21 cellular contexts compared by ENCODE assay signal in genomic region chr5:178740181-178740557, GRCh38.
"Had no signal": no experiment of that assay in that cellular context is flagged by ENCODE, and none has a peak within 500 bp of the region (broad histone marks: within the 10 kb centered on the region; RNA-seq: fewer than 3 reads in every experiment).

No MANE protein-coding gene starts in this region.

- H3K36me3 ChIP-seq: gastrocnemius medialis, neural progenitor cell, right lobe of liver, thyroid gland had no signal

- H3K27ac ChIP-seq: dorsolateral prefrontal cortex, gastrocnemius medialis, neural progenitor cell, parathyroid adenoma, right lobe of liver, thyroid gland had no signal

- DNase-seq: dorsolateral prefrontal cortex; effector CD4-positive, alpha-beta T cell; gastrocnemius medialis; head of caudate nucleus; kidney; mesenchymal stem cell; midbrain; naive thymus-derived CD4-positive, alpha-beta T cell; right lobe of liver; stimulated activated CD4-positive, alpha-beta T cell treated with anti-CD3 and anti-CD28 coated beads, Interleukin-12 subunit alpha, Interleukin-12 subunit beta, amount 100 ng/mL, for 4 hours; stimulated activated CD4-positive, alpha-beta T cell treated with anti-CD3 and anti-CD28 coated beads, Interleukin-1b, Interleukin-23, amount 100 ng/mL, for 48 hours; stimulated activated CD4-positive, alpha-beta T cell treated with anti-CD3 and anti-CD28 coated beads, Interleukin-4, amount 100 ng/mL, for 1 hour; stimulated activated CD8-positive, alpha-beta memory T cell treated with anti-CD3 and anti-CD28 coated beads, Interleukin-4, amount 100 ng/mL, for 48 hours; stimulated activated naive CD4-positive, alpha-beta T cell; stimulated activated naive CD8-positive, alpha-beta T cell treated with anti-CD3 and anti-CD28 coated beads, Interleukin-15, amount 100 ng/mL, for 72 hours; thyroid gland had no signal

- H3K4me1 ChIP-seq: gastrocnemius medialis, neural progenitor cell, parathyroid adenoma, right lobe of liver, thyroid gland had no signal

- H2AFZ ChIP-seq: neural progenitor cell, parathyroid adenoma had no signal

- H3K4me3 ChIP-seq: dorsolateral prefrontal cortex, gastrocnemius medialis, neural progenitor cell, right lobe of liver, smooth muscle cell, thyroid gland had no signal

- H3K27me3 ChIP-seq: gastrocnemius medialis, neural progenitor cell, right lobe of liver, thyroid gland had no signal

- FAIRE-seq: colon, kidney had no signal

- H3K79me2 ChIP-seq: parathyroid adenoma had no signal

- ATAC-seq: gastrocnemius medialis; left lobe of liver; naive thymus-derived CD4-positive, alpha-beta T cell; right lobe of liver; stimulated activated naive CD8-positive, alpha-beta T cell treated with anti-CD3 and anti-CD28 coated beads, Interleukin-15, amount 100 ng/mL, for 72 hours had no signal

- H3K4me2 ChIP-seq: neural progenitor cell, smooth muscle cell had no signal

- H3K9ac ChIP-seq: neural progenitor cell, parathyroid adenoma had no signal

- H3K9me3 ChIP-seq: gastrocnemius medialis, right lobe of liver, thyroid gland had no signal
